Comparison of ENCODE assay signal across 8 cellular contexts in the genomic region with DNA sequence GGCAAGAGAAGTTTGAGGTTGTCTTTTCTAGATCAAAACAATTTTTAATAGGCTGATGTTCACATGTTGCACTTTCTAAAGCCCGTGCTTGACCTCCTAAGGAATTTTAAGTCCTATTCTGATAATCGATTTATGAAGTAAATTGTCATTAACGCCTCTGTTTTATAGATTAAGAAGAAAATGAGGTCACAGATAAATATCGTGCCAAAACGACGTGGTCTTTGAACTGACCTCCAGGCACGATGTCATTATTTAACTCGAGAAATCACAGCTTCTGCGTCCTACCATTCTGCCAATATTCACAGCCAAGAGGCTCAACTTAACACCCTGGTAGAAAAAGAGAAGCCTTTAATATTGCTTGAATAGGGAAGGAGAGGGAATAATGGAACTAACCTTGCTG. TPM values are rescaled to one million over a fixed set of nuclear protein-coding genes. Genes with fewer than 3 reads are reported as not detected.
A peak's percentile ranks its signal among the peaks of the same experiment; 100 is the strongest.
DNase-seq lines count a peak whose midpoint lies in the region; ATAC-seq and TF ChIP-seq lines count a peak whose summit lies in the region.

No MANE protein-coding gene starts in this region.

- H3K9me3 ChIP-seq in KOPT-K1 (ENCODE audit: insufficient read depth, low read length, poor library complexity, severe bottlenecking) = no peaks in the 10 kb centered on the region

- no peaks in the 10 kb centered on the region for H3K27me3 ChIP-seq in BJ (ENCODE audit: control insufficient read depth, insufficient read depth, low read length)

- no peaks in the 10 kb centered on the region for H3K9me3 Mint-ChIP-seq in natural killer cell treated with Interleukin-12 subunit alpha and Interleukin-12 subunit beta and Interleukin-15 and Interleukin-18, amount 100 ng/mL, for 72 hours

- POLR2A ChIA-PET in BJ (lab: Charles Lee) = no interaction called here

- peak overlapping the region; percentile 73 to 87 for H3K27ac Mint-ChIP-seq in natural killer cell treated with Interleukin-12 subunit alpha and Interleukin-12 subunit beta and Interleukin-15 and Interleukin-18, amount 100 ng/mL, for 72 hours

- peak overlapping the region; percentile 91 for H3K4me3 Mint-ChIP-seq in natural killer cell treated with Interleukin-12 subunit alpha and Interleukin-12 subunit beta and Interleukin-15 and Interleukin-18, amount 100 ng/mL, for 72 hours

- DNase-seq in BJ (ENCODE audit: low read depth) (no peak), coronary artery (ENCODE audit: low spot score) (no peak), NOMO-1 treated with DMSO at 0.1 percent for 48 hours (lab: John Stamatoyannopoulos, UW; ENCODE audit: unreplicated experiment) (no peak), putamen (ENCODE audit: low spot score) (no peak)
- no peak for DNase-seq in natural killer cell treated with Interleukin-12 subunit alpha and Interleukin-12 subunit beta and Interleukin-15 and Interleukin-18, amount 100 ng/mL, for 72 hours (ENCODE audit: low spot score)
- no peak for DNase-seq in stimulated activated CD4-positive, alpha-beta T cell treated with anti-CD3 and anti-CD28 coated beads, Interleukin-4, amount 100 ng/mL, for 24 hours

- H3K27ac ChIP-seq in KOPT-K1 (ENCODE audit: low read depth, low read length, poor library complexity, severe bottlenecking) = peak overlapping the region; percentile 91
- H3K27ac ChIP-seq in coronary artery = peak overlapping the region; percentile 99

- H3K36me3 ChIP-seq in BJ (ENCODE audit: control insufficient read depth, insufficient read depth, low read length) = no peaks in the 10 kb centered on the region
- H3K36me3 ChIP-seq in KOPT-K1 (ENCODE audit: insufficient read depth, low read length) = no peaks in the 10 kb centered on the region

- H3K4me3 ChIP-seq in BJ (ENCODE audit: low read depth, low read length) = peak overlapping the region; percentile 85
- H3K4me3 ChIP-seq in coronary artery = peak overlapping the region; percentile 84

- H3K36me3 Mint-ChIP-seq in natural killer cell treated with Interleukin-12 subunit alpha and Interleukin-12 subunit beta and Interleukin-15 and Interleukin-18, amount 100 ng/mL, for 72 hours = no peaks in the 10 kb centered on the region

- CTCF ChIA-PET in BJ (lab: Yijun Ruan, JAX) = interaction anchor here (0.9 to 1.6 kb wide), 5 partner anchors 8 to 456 kb away, joined by 3 to 5 read pairs (median 4); no protein-coding TSS in a partner anchor

- peaks cover 20 to 27% of the 10 kb centered on the region in 2 donors for H3K4me1 Mint-ChIP-seq in natural killer cell treated with Interleukin-12 subunit alpha and Interleukin-12 subunit beta and Interleukin-15 and Interleukin-18, amount 100 ng/mL, for 72 hours (ENCODE audit: low read depth in 2 of 2)

- no peak for ATAC-seq in natural killer cell treated with Interleukin-12 subunit alpha and Interleukin-12 subunit beta and Interleukin-15 and Interleukin-18, amount 100 ng/mL, for 72 hours
- no peak for ATAC-seq in GM21367 (IDR thresholded peaks at IDR 0.05; ENCODE audit: unreplicated experiment)

- TF ChIP-seq CTCF in BJ (IDR thresholded peaks at IDR 0.05; ENCODE audit: insufficient read depth, low read depth, low read length) (no peak), coronary artery (IDR thresholded peaks at IDR 0.05) (no peak)

- H3K27me3 Mint-ChIP-seq in natural killer cell treated with Interleukin-12 subunit alpha and Interleukin-12 subunit beta and Interleukin-15 and Interleukin-18, amount 100 ng/mL, for 72 hours = no peaks in the 10 kb centered on the region

RNA-seq across cellular contexts. Expression of a gene that starts 0.9 kb away (rescaled TPM):
- 4.9 and 11.9 TPM in 2 replicates for polyA plus RNA-seq in BJ (2011; rRNA removed)
- polyA minus RNA-seq in BJ (2011; rRNA and poly(A)+ RNA removed) = 9.8 and 19.9 TPM in 2 replicates
- 10 to 100 TPM; 12.1 to 23.8 TPM for total RNA-seq in natural killer cell treated with Interleukin-12 subunit alpha and Interleukin-12 subunit beta and Interleukin-15 and Interleukin-18, amount 100 ng/mL, for 72 hours
